In genomic region chr19:11038511-11038910, GRCh38 we compare ENCODE assay signal across 28 cellular contexts.
"Had no signal": no experiment of that assay in that cellular context is flagged by ENCODE, and none has a peak within 500 bp of the region (broad histone marks: within the 10 kb centered on the region; RNA-seq: fewer than 3 reads in every experiment).

No MANE protein-coding gene starts in this region.

- H3K36me3 Mint-ChIP-seq: activated naive CD8-positive, alpha-beta T cell had no signal

- H3K4me3 Mint-ChIP-seq: activated B cell treated with CpG ODN at 0.5 μM for 24 hours; activated naive CD8-positive, alpha-beta T cell; activated T-cell treated with anti-CD3 and anti-CD28 coated beads, Interleukin-2, amount 50 U/mL, for 4 hours; brain; naive B cell; T-helper 17 cell had no signal

- H3K27me3 ChIP-seq: cardiac muscle cell, esophagus muscularis mucosa, foreskin keratinocyte, pancreas, testis, transverse colon had no signal

- H3K9me3 ChIP-seq: esophagus muscularis mucosa, pancreas, prostate gland, testis, transverse colon had no signal

- H3K4me3 ChIP-seq: cardiac muscle cell, esophagus muscularis mucosa, pancreas, prostate gland, skin epidermis, testis, transverse colon had no signal

- FAIRE-seq: keratinocyte, pancreas, urothelium cell line had no signal

- H3K27me3 Mint-ChIP-seq: activated naive CD8-positive, alpha-beta T cell; brain; T-helper 17 cell had no signal

- ATAC-seq: activated T-cell treated with anti-CD3 and anti-CD28 coated beads, Interleukin-2, amount 50 U/mL, for 4 hours; foreskin keratinocyte; left cardiac atrium; left ventricle myocardium superior; pancreas; sciatic nerve; stimulated activated naive CD8-positive, alpha-beta T cell treated with anti-CD3 and anti-CD28 coated beads, Interleukin-15, Interleukin-2, amounts not matched to agents 100 U/mL and 50 U/mL, for 24 hours; T-helper 17 cell had no signal

- H3K4me1 ChIP-seq: foreskin keratinocyte, prostate gland had no signal

- H3K9me3 Mint-ChIP-seq: activated B cell treated with CpG ODN at 0.5 μM for 24 hours; activated T-cell treated with anti-CD3 and anti-CD28 coated beads, Interleukin-2, amount 50 U/mL, for 4 hours; activated T-helper 2 cell treated with anti-CD3 and anti-CD28 coated beads, Interferon-gamma antibody, Interleukin-2, Interleukin-4, amounts not matched to agents 10 μg/mL and 5 μg/mL and 100 μg/mL, durations not matched to agents 14 hours and 24 hours and 36 hours; brain; naive B cell had no signal

- DNase-seq: activated B cell treated with CpG ODN at 0.5 μM for 24 hours; activated CD4-positive, alpha-beta T cell treated with anti-CD3 and anti-CD28 coated beads, Interleukin-2, amount 50 U/mL, for 4 hours; activated CD8-positive, alpha-beta memory T cell treated with anti-CD3 and anti-CD28 coated beads, Interleukin-2, amount 50 U/mL, for 48 hours; activated T-cell treated with anti-CD3 and anti-CD28 coated beads, Interleukin-2, amount 50 U/mL, for 4 hours; aorta; foreskin keratinocyte; left cardiac atrium; left ventricle myocardium superior; naive B cell; pancreas; retina; stimulated activated CD4-positive, alpha-beta T cell treated with anti-CD3 and anti-CD28 coated beads, Interleukin-12 subunit alpha, Interleukin-12 subunit beta, amount 100 ng/mL, for 4 hours; stimulated activated CD4-positive, alpha-beta T cell treated with anti-CD3 and anti-CD28 coated beads, Interleukin-4, amount 100 ng/mL, for 1 hour; stimulated activated naive CD8-positive, alpha-beta T cell treated with anti-CD3 and anti-CD28 coated beads, Interleukin-15, Interleukin-2, amounts not matched to agents 100 U/mL and 50 U/mL, for 24 hours; T-helper 17 cell; T1000; testis; transverse colon had no signal

- H3K27ac ChIP-seq: cardiac muscle cell, esophagus muscularis mucosa, foreskin keratinocyte, pancreas, prostate gland, testis, transverse colon had no signal

- H3K27ac Mint-ChIP-seq: activated B cell treated with CpG ODN at 0.5 μM for 24 hours; activated naive CD8-positive, alpha-beta T cell; activated T-helper 2 cell treated with anti-CD3 and anti-CD28 coated beads, Interferon-gamma antibody, Interleukin-2, Interleukin-4, amounts not matched to agents 10 μg/mL and 5 μg/mL and 100 μg/mL, durations not matched to agents 14 hours and 24 hours and 36 hours; naive B cell had no signal
